Comparison of ENCODE assay signal across 24 cellular contexts in genomic region chr6:144500886-144501285, GRCh38.
A peak's percentile ranks its signal among the peaks of the same experiment; 100 is the strongest.
DNase-seq lines count a peak whose midpoint lies in the region; ATAC-seq, FAIRE-seq and TF ChIP-seq lines count a peak whose summit lies in the region.
"Had no signal": no experiment of that assay in that cellular context is flagged by ENCODE, and none has a peak within 500 bp of the region (broad histone marks: within the 10 kb centered on the region; RNA-seq: fewer than 3 reads in every experiment).

No MANE protein-coding gene starts in this region.

- no peaks in the 10 kb centered on the region for H3K9me3 ChIP-seq in endothelial cell of umbilical vein (replicated peaks; ENCODE audit: control insufficient read depth, insufficient read depth, low read length)
- no peaks in the 10 kb centered on the region for H3K9me3 ChIP-seq in effector memory CD4-positive, alpha-beta T cell (ENCODE audit: control insufficient read depth, low read length)

- peaks cover 15% of the 10 kb centered on the region for H3K9me3 Mint-ChIP-seq in activated T-cell treated with anti-CD3 and anti-CD28 coated beads, Interleukin-2, amount 50 U/mL, for 4 hours
- H3K9me3 Mint-ChIP-seq in T-helper 2 cell treated with Interferon-gamma antibody and Interleukin-4, amounts not matched to agents 5 μg/mL and 100 μg/mL, for 36 hours: peaks cover 31% of the 10 kb centered on the region
- H3K9me3 Mint-ChIP-seq in progenitor cell of endocrine pancreas (ENCODE audit: low read depth): peaks cover 27% of the 10 kb centered on the region
- peaks cover 29% of the 10 kb centered on the region for H3K9me3 Mint-ChIP-seq in GM23338

- H3K9me2 ChIP-seq in GM23338 (ENCODE audit: insufficient read depth): no peaks in the 10 kb centered on the region

- no peak overlapping the region for H2AFZ ChIP-seq in endothelial cell of umbilical vein (ENCODE audit: low read depth, low read length)
- no peak overlapping the region for H2AFZ ChIP-seq in GM23338

- H3K4me3 ChIP-seq in endothelial cell of umbilical vein (replicated peaks in 1 of 3; ENCODE audit: insufficient read depth in 1 of 3, low read depth in 1 of 3, low read length in 3 of 3): no peak overlapping the region
- H3K4me3 ChIP-seq in GM23338: no peak overlapping the region
- H3K4me3 ChIP-seq in effector memory CD4-positive, alpha-beta T cell (ENCODE audit: insufficient read depth, low read depth, low read length, poor library complexity, severe bottlenecking): no peak overlapping the region
- H3K4me3 ChIP-seq: MG63, ovary, skin epidermis had no signal

- H3K27ac ChIP-seq in endothelial cell of umbilical vein (ENCODE audit: insufficient read depth, low read depth, low read length): no peak overlapping the region
- no peak overlapping the region for H3K27ac ChIP-seq in GM23338 (ENCODE audit: low read depth)
- no peak overlapping the region for H3K27ac ChIP-seq in effector memory CD4-positive, alpha-beta T cell (ENCODE audit: insufficient read depth, low read length, poor library complexity, severe bottlenecking)
- H3K27ac ChIP-seq: ovary, skin epidermis had no signal

- dilution Hi-C loops in endothelial cell of umbilical vein (cut with MboI; ENCODE audit: extremely low pct_ligation_motif_present, low sequenced_read_pairs): no loop called here

- H3K9ac ChIP-seq in endothelial cell of umbilical vein (replicated peaks; ENCODE audit: extremely low read depth, insufficient read depth, low read length): no peak overlapping the region

- H3K4me2 ChIP-seq in endothelial cell of umbilical vein (ENCODE audit: insufficient read depth, low read length) (no peak overlapping the region), GM23338 (no peak overlapping the region)

- no peak for DNase-seq in activated T-cell treated with anti-CD3 and anti-CD28 coated beads, Interleukin-2, amount 50 U/mL, for 4 hours
- no peak for DNase-seq in activated T-cell treated with anti-CD3 and anti-CD28 coated beads, Interleukin-2, amount 50 U/mL, for 1 hour
- no peak for DNase-seq in T-helper 2 cell treated with Interferon-gamma antibody and Interleukin-4, amounts not matched to agents 5 μg/mL and 100 μg/mL, for 36 hours (ENCODE audit: low spot score)
- DNase-seq in endothelial cell of umbilical vein (ENCODE audit: low read depth, low spot score): peak; percentile 18
- no peak for DNase-seq in progenitor cell of endocrine pancreas (ENCODE audit: low spot score, unreplicated experiment)
- DNase-seq in GM23338 (ENCODE audit: low spot score): no peak
- DNase-seq in effector memory CD4-positive, alpha-beta T cell: no peak
- DNase-seq in activated gamma-delta T cell (lab: John Stamatoyannopoulos, UW): no peak
- DNase-seq: ACHN; amygdala; COR-L47; HCEC 1CT; MG63; NCI-H2081 treated with DMSO at 0.1 percent for 48 hours; NCI-H69; ovary; PC-3; stimulated activated naive CD4-positive, alpha-beta T cell had no signal

- intact Hi-C loops in endothelial cell of umbilical vein (cut with micrococcal nuclease): no loop called here

- no peaks in the 10 kb centered on the region for H3K27me3 ChIP-seq in endothelial cell of umbilical vein (ENCODE audit: control insufficient read depth in 2 of 2, insufficient read depth in 2 of 2, low read length in 2 of 2)
- no peaks in the 10 kb centered on the region for H3K27me3 ChIP-seq in GM23338 (ENCODE audit: insufficient read depth)
- H3K27me3 ChIP-seq in effector memory CD4-positive, alpha-beta T cell (replicated peaks; ENCODE audit: control insufficient read depth, insufficient read depth, low read length, poor library complexity, severe bottlenecking): no peaks in the 10 kb centered on the region
- H3K27me3 ChIP-seq: MG63, ovary had no signal

- no peaks in the 10 kb centered on the region for H3F3A ChIP-seq in GM23338 (replicated peaks; ENCODE audit: low read depth)

- peaks cover 36% of the 10 kb centered on the region for H3K4me1 Mint-ChIP-seq in activated T-cell treated with anti-CD3 and anti-CD28 coated beads, Interleukin-2, amount 50 U/mL, for 4 hours (ENCODE audit: low read depth)
- H3K4me1 Mint-ChIP-seq in T-helper 2 cell treated with Interferon-gamma antibody and Interleukin-4, amounts not matched to agents 5 μg/mL and 100 μg/mL, for 36 hours (ENCODE audit: low read depth): peaks cover 24% of the 10 kb centered on the region
- H3K4me1 Mint-ChIP-seq in progenitor cell of endocrine pancreas (ENCODE audit: low read depth) (peaks cover 4% of the 10 kb centered on the region), GM23338 (no peaks in the 10 kb centered on the region)
- H3K4me1 Mint-ChIP-seq: mesothelial cell of epicardium had no signal

- no peaks in the 10 kb centered on the region for H3K9me1 ChIP-seq in endothelial cell of umbilical vein (replicated peaks; ENCODE audit: control insufficient read depth, extremely low read depth, insufficient read depth, low read length)

- H3K4me1 ChIP-seq in endothelial cell of umbilical vein (ENCODE audit: control insufficient read depth, extremely low read depth, insufficient read depth, low read length) (peaks cover 4% of the 10 kb centered on the region), GM23338 (ENCODE audit: insufficient read depth) (no peaks in the 10 kb centered on the region)
- no peaks in the 10 kb centered on the region for H3K4me1 ChIP-seq in effector memory CD4-positive, alpha-beta T cell (ENCODE audit: control insufficient read depth, insufficient read depth, low read length, poor library complexity, severe bottlenecking)

- ATAC-seq in activated T-cell treated with anti-CD3 and anti-CD28 coated beads, Interleukin-2, amount 50 U/mL, for 4 hours: peak; percentile 50 to 60
- ATAC-seq in GM23338: no peak
- ATAC-seq: esophagus mucosa, PC-3, SK-N-SH treated with all-trans-retinoic acid at 6 μM for 48 hours had no signal

- H4K20me1 ChIP-seq in endothelial cell of umbilical vein (replicated peaks; ENCODE audit: control insufficient read depth, extremely low read depth, insufficient read depth, low read length) (no peaks in the 10 kb centered on the region), GM23338 (replicated peaks; ENCODE audit: insufficient read depth) (no peaks in the 10 kb centered on the region)

- no peak overlapping the region for H3K4me3 Mint-ChIP-seq in activated T-cell treated with anti-CD3 and anti-CD28 coated beads, Interleukin-2, amount 50 U/mL, for 4 hours
- H3K4me3 Mint-ChIP-seq in T-helper 2 cell treated with Interferon-gamma antibody and Interleukin-4, amounts not matched to agents 5 μg/mL and 100 μg/mL, for 36 hours: no peak overlapping the region
- H3K4me3 Mint-ChIP-seq in progenitor cell of endocrine pancreas (ENCODE audit: low read depth): no peak overlapping the region
- no peak overlapping the region for H3K4me3 Mint-ChIP-seq in GM23338
- H3K4me3 Mint-ChIP-seq: mesothelial cell of epicardium had no signal

- FAIRE-seq in endothelial cell of umbilical vein (lab: Jason Lieb, UNC): no peak
- FAIRE-seq: keratinocyte, TTC549 had no signal

- no TSS peak for BruUV-seq in endothelial cell of umbilical vein (replicated peaks; lab: Mats Ljungman, UMichigan)

- H3K27me3 Mint-ChIP-seq in activated T-cell treated with anti-CD3 and anti-CD28 coated beads, Interleukin-2, amount 50 U/mL, for 4 hours (ENCODE audit: low read depth): no peaks in the 10 kb centered on the region
- H3K27me3 Mint-ChIP-seq in T-helper 2 cell treated with Interferon-gamma antibody and Interleukin-4, amounts not matched to agents 5 μg/mL and 100 μg/mL, for 36 hours (ENCODE audit: low read depth): no peaks in the 10 kb centered on the region
- no peaks in the 10 kb centered on the region for H3K27me3 Mint-ChIP-seq in progenitor cell of endocrine pancreas
- H3K27me3 Mint-ChIP-seq in GM23338 (ENCODE audit: insufficient read depth, low read depth, poor library complexity): no peaks in the 10 kb centered on the region

- POLR2A ChIA-PET in endothelial cell of umbilical vein (lab: Charles Lee): no interaction called here

- no peak for TF ChIP-seq POLR2A in endothelial cell of umbilical vein (IDR thresholded peaks at IDR 0.05; ENCODE audit: low read depth, low read length)

- peaks cover 5 to 13% of the 10 kb centered on the region in 2 experiments for H3K36me3 ChIP-seq in endothelial cell of umbilical vein (ENCODE audit: control insufficient read depth in 2 of 2, extremely low read depth in 1 of 2, insufficient read depth in 2 of 2, low read length in 2 of 2)
- H3K36me3 ChIP-seq in GM23338 (ENCODE audit: insufficient read depth): 0 out of 2 replicates have a peak, but pooled peaks cover 11% of the 10 kb centered on the region
- peaks cover 20% of the 10 kb centered on the region for H3K36me3 ChIP-seq in effector memory CD4-positive, alpha-beta T cell (ENCODE audit: control insufficient read depth, insufficient read depth, low read length)
- H3K36me3 ChIP-seq: MG63, ovary had no signal

- TF ChIP-seq CTCF in endothelial cell of umbilical vein (IDR thresholded peaks at IDR 0.05; ENCODE audit: extremely low read depth in 1 of 2, insufficient read depth in 1 of 2, low read depth in 1 of 2, low read length in 2 of 2): no peak
- TF ChIP-seq CTCF in progenitor cell of endocrine pancreas (IDR thresholded peaks at IDR 0.05; ENCODE audit: unreplicated experiment): no peak
- TF ChIP-seq CTCF in GM23338 (conservative IDR thresholded peaks at IDR 0.05; ENCODE audit: low read depth in 2 of 2): no peak

- peak overlapping the region; percentile 33 for H3K27ac Mint-ChIP-seq in T-helper 2 cell treated with Interferon-gamma antibody and Interleukin-4, amounts not matched to agents 5 μg/mL and 100 μg/mL, for 36 hours
- H3K27ac Mint-ChIP-seq in progenitor cell of endocrine pancreas (peak overlapping the region; percentile 67), GM23338 (no peak overlapping the region; the same call in 1 of the 2 replicates)
- H3K27ac Mint-ChIP-seq: mesothelial cell of epicardium had no signal

- H3K79me2 ChIP-seq in endothelial cell of umbilical vein (ENCODE audit: control insufficient read depth, insufficient read depth, low read length) (peaks cover 7% of the 10 kb centered on the region), GM23338 (replicated peaks; ENCODE audit: insufficient read depth) (peaks cover 15% of the 10 kb centered on the region; the same call in 1 of the 2 replicates)

- CTCF ChIA-PET in endothelial cell of umbilical vein (lab: Charles Lee): no interaction called here

- H3K36me3 Mint-ChIP-seq in activated T-cell treated with anti-CD3 and anti-CD28 coated beads, Interleukin-2, amount 50 U/mL, for 4 hours (ENCODE audit: insufficient read depth): peaks cover 70% of the 10 kb centered on the region
- peaks cover 68% of the 10 kb centered on the region for H3K36me3 Mint-ChIP-seq in T-helper 2 cell treated with Interferon-gamma antibody and Interleukin-4, amounts not matched to agents 5 μg/mL and 100 μg/mL, for 36 hours (ENCODE audit: low read depth)
- H3K36me3 Mint-ChIP-seq in progenitor cell of endocrine pancreas (ENCODE audit: insufficient read depth) (peaks cover 61% of the 10 kb centered on the region), GM23338 (ENCODE audit: low read depth) (peaks cover 47% of the 10 kb centered on the region)

TF ChIP-seq in endothelial cell of umbilical vein, 7 proteins besides CTCF, POLR2A, EP300 and RAD21 (continues in another document):
- no peak for TF ChIP-seq JUN (IDR thresholded peaks at IDR 0.05; ENCODE audit: borderline replicate concordance, insufficient read depth, insufficient read length, low read depth)

TF ChIP-seq in GM23338, 12 proteins besides CTCF, POLR2A, EP300 and RAD21 (continues in another document):
- no peak for TF ChIP-seq ZNF114 (CRISPR knock-in tag; IDR thresholded peaks at IDR 0.05)
- no peak for TF ChIP-seq EZH2 (IDR thresholded peaks at IDR 0.05; ENCODE audit: low read depth, unreplicated experiment)
